ENCODE assay signal across 8 cellular contexts in genomic region chr1:154557939-154558609, GRCh38. TPM values are rescaled to one million over a fixed set of nuclear protein-coding genes. Genes with fewer than 3 reads are reported as not detected.
DNase-seq lines count a peak whose midpoint lies in the region; ATAC-seq, FAIRE-seq and TF ChIP-seq lines count a peak whose summit lies in the region.

No MANE protein-coding gene starts in this region.

- CTCF ChIA-PET in HepG2 (lab: Yijun Ruan, JAX; ENCODE audit: low intra/inter-chr PET ratio, low total read pairs): interaction anchor here (1.9 kb wide), 1 partner anchor 202 kb away, joined by 9 read pairs; no protein-coding TSS in a partner anchor

- peak; percentile 11 for ATAC-seq in GM18511 (IDR thresholded peaks at IDR 0.05; ENCODE audit: unreplicated experiment)
- peak; percentile 8 for ATAC-seq in HG02973 (IDR thresholded peaks at IDR 0.05; ENCODE audit: unreplicated experiment)
- ATAC-seq in central memory CD8-positive, alpha-beta T cell (replicated peaks; ENCODE audit: extremely low read depth, poor library complexity, severe bottlenecking): no peak
- ATAC-seq in HepG2: no peak
- peak; percentile 29 for ATAC-seq in stimulated activated memory B cell treated with anti-CD40 and anti-IgM and Interleukin-4, amounts not matched to agents 10 μg/mL and 1 μg/mL and 100 μg/mL, for 72 hours

- no peaks in the 10 kb centered on the region for H3K27me3 Mint-ChIP-seq in central memory CD8-positive, alpha-beta T cell
- no peaks in the 10 kb centered on the region for H3K27me3 Mint-ChIP-seq in stimulated activated memory B cell treated with anti-CD40 and anti-IgM and Interleukin-4, amounts not matched to agents 10 μg/mL and 1 μg/mL and 100 μg/mL, for 72 hours

- H3K79me2 ChIP-seq in HepG2 (ENCODE audit: insufficient read depth, low read length): peaks cover 32% of the 10 kb centered on the region

- TF ChIP-seq CTCF in HepG2 (CRISPR knock-in tag; IDR thresholded peaks at IDR 0.05) (no peak), GM13977 (IDR thresholded peaks at IDR 0.05; ENCODE audit: extremely low read depth, insufficient read depth, missing control alignments) (no peak)

- no peaks in the 10 kb centered on the region for H3K9me3 ChIP-seq in HepG2 (ENCODE audit: low read length)

- H4K20me1 ChIP-seq in HepG2 (ENCODE audit: insufficient read depth, low read length): no peaks in the 10 kb centered on the region; the same call in 1 of the 2 replicates

- H3K27ac Mint-ChIP-seq in central memory CD8-positive, alpha-beta T cell (ENCODE audit: low read depth): peak overlapping the region; percentile 84
- peak overlapping the region; percentile 85 for H3K27ac Mint-ChIP-seq in stimulated activated memory B cell treated with anti-CD40 and anti-IgM and Interleukin-4, amounts not matched to agents 10 μg/mL and 1 μg/mL and 100 μg/mL, for 72 hours

- H2AFZ ChIP-seq in HepG2 (ENCODE audit: low read length): no peak overlapping the region

- peak overlapping the region; percentile 91 to 96 (median 95) for H3K4me3 ChIP-seq in HepG2 (replicated peaks in 1 of 3; ENCODE audit: insufficient read depth in 1 of 3, low read depth in 2 of 3, low read length in 3 of 3)

- no peak for TF ChIP-seq EP300 in HepG2 (IDR thresholded peaks at IDR 0.05; ENCODE audit: low read depth in 2 of 2, low read length in 2 of 2)
- TF ChIP-seq EP300 in HepG2 (CRISPR knock-in tag; IDR thresholded peaks at IDR 0.05; ENCODE audit: borderline replicate concordance): no peak

- H3K36me3 ChIP-seq in HepG2 (replicated peaks in 1 of 2; ENCODE audit: control insufficient read depth in 1 of 2, insufficient read depth in 2 of 2, low read length in 2 of 2): peaks cover 17 to 30% of the 10 kb centered on the region in 2 experiments

- TF ChIP-seq RAD21 in HepG2 (CRISPR knock-in tag; IDR thresholded peaks at IDR 0.05): no peak

- peaks cover 34% of the 10 kb centered on the region for H3K4me1 ChIP-seq in HepG2 (ENCODE audit: insufficient read depth, low read length)

- no TSS peak for BruUV-seq in HepG2 (replicated peaks; lab: Mats Ljungman, UMichigan)

- peaks cover 53% of the 10 kb centered on the region for H3K4me1 Mint-ChIP-seq in central memory CD8-positive, alpha-beta T cell
- peaks cover 25% of the 10 kb centered on the region for H3K4me1 Mint-ChIP-seq in stimulated activated memory B cell treated with anti-CD40 and anti-IgM and Interleukin-4, amounts not matched to agents 10 μg/mL and 1 μg/mL and 100 μg/mL, for 72 hours

- peaks cover 25% of the 10 kb centered on the region for H3K36me3 Mint-ChIP-seq in central memory CD8-positive, alpha-beta T cell (ENCODE audit: insufficient read depth)
- peaks cover 26% of the 10 kb centered on the region for H3K36me3 Mint-ChIP-seq in stimulated activated memory B cell treated with anti-CD40 and anti-IgM and Interleukin-4, amounts not matched to agents 10 μg/mL and 1 μg/mL and 100 μg/mL, for 72 hours

- POLR2A ChIA-PET in HepG2 (lab: Yijun Ruan, JAX): no interaction called here

- intact Hi-C loops in HepG2 (cut with micrococcal nuclease; ENCODE audit: unreplicated experiment): loop anchor here (5.0 kb wide), 3 partner anchors 49 to 444 kb away; partner anchors contain the start of genes ADAR and ZBTB7B

- H3K27ac ChIP-seq in HepG2 (ENCODE audit: extremely low read length, insufficient read depth, low read length): peak overlapping the region; percentile 60

- H3K4me3 Mint-ChIP-seq in central memory CD8-positive, alpha-beta T cell: peak overlapping the region; percentile 84
- peak overlapping the region; percentile 86 for H3K4me3 Mint-ChIP-seq in stimulated activated memory B cell treated with anti-CD40 and anti-IgM and Interleukin-4, amounts not matched to agents 10 μg/mL and 1 μg/mL and 100 μg/mL, for 72 hours

- TF ChIP-seq POLR2A in HepG2 (IDR thresholded peaks at IDR 0.05; ENCODE audit: insufficient read depth in 1 of 2, low read depth in 2 of 2, low read length in 2 of 2): no peak

- no peaks in the 10 kb centered on the region; a peak in 1 of 5 replicates for H3K27me3 ChIP-seq in HepG2 (ENCODE audit: control insufficient read depth in 1 of 2, insufficient read depth in 2 of 2, low read length in 2 of 2)

- DNase-seq in T-helper 2 cell (peak in 3 of 5 experiments; percentile 20 to 55 (median 30)), HepG2 (ENCODE audit: low spot score) (no peak), GM13977 (ENCODE audit: low spot score) (no peak), OCI-M2 (lab: John Stamatoyannopoulos, UW; ENCODE audit: unreplicated experiment) (no peak)
- DNase-seq in central memory CD8-positive, alpha-beta T cell (ENCODE audit: low spot score in 2 of 2): no peak

- in situ Hi-C loops in HepG2 (cut with HindIII; ENCODE audit: extremely low pct_ligation_motif_present, low pct_unique_long_range_greater_than_20kb) (no loop called here), GM13977 (cut with MboI; ENCODE audit: low pct_unique_long_range_greater_than_20kb, low sequenced_read_pairs, unreplicated experiment) (loop anchor here (25.0 kb wide), 1 partner anchor 329 kb away; no protein-coding TSS in a partner anchor)

- H3K9ac ChIP-seq in HepG2 (ENCODE audit: insufficient read depth, low read depth, low read length): peak overlapping the region; percentile 89

- no peaks in the 10 kb centered on the region for H3K9me3 Mint-ChIP-seq in central memory CD8-positive, alpha-beta T cell
- H3K9me3 Mint-ChIP-seq in stimulated activated memory B cell treated with anti-CD40 and anti-IgM and Interleukin-4, amounts not matched to agents 10 μg/mL and 1 μg/mL and 100 μg/mL, for 72 hours: no peaks in the 10 kb centered on the region

- WGBS in HepG2 (ENCODE audit: low lambda C conversion rate): 0% methylated on average over 8 of the region's 50 CpGs

- H3K4me2 ChIP-seq in HepG2 (ENCODE audit: low read depth, low read length): peak overlapping the region; percentile 98

- no peak for FAIRE-seq in HepG2 (lab: Jason Lieb, UNC)

RNA-seq across cellular contexts. Expression of gene UBE2Q1, which starts 0.4 kb away (rescaled TPM):
- 37.9 and 41.7 TPM in 2 replicates for total RNA-seq in HepG2 (2016; rRNA removed; fragmentation: Illumina TruSeq; extraction: Trizol)
- total RNA-seq in HepG2 (2016; cell fraction: cytosol; rRNA removed; fragmentation: Illumina TruSeq; extraction: Trizol; ENCODE audit: low read depth): 25.3 and 28.6 TPM in 2 replicates
- 30.4 and 39.8 TPM in 2 replicates for total RNA-seq in HepG2 (2016; cell fraction: insoluble cytoplasmic fraction; rRNA removed; fragmentation: Illumina TruSeq; extraction: Trizol)
- total RNA-seq in HepG2 (2016; cell fraction: membrane; rRNA removed; fragmentation: Illumina TruSeq; extraction: Trizol): 62.1 and 67.2 TPM in 2 replicates
- 22.1 and 39.3 TPM in 2 replicates for total RNA-seq in HepG2 (2016; cell fraction: nucleus; rRNA removed; fragmentation: Illumina TruSeq; extraction: Trizol)
- polyA plus RNA-seq in HepG2 (2011; rRNA removed): 11.7 and 12.0 TPM in 2 replicates
- polyA plus RNA-seq in HepG2 (2011; cell fraction: cytosol; rRNA removed): 8.0 and 9.6 TPM in 2 replicates
- 14.6 and 16.1 TPM in 2 replicates for polyA plus RNA-seq in HepG2 (2011; cell fraction: nucleus; rRNA removed)
- 38.7 and 55.5 TPM in 2 replicates for polyA plus RNA-seq in HepG2 (2012)
- 54.7 and 56.1 TPM in 2 replicates for polyA plus RNA-seq in HepG2 (2016; cell fraction: cytosol; fragmentation: Illumina TruSeq; extraction: Trizol; ENCODE audit: low read depth)
- 55.4 and 68.5 TPM in 2 replicates for polyA plus RNA-seq in HepG2 (2016; cell fraction: insoluble cytoplasmic fraction; fragmentation: Illumina TruSeq; extraction: Trizol; ENCODE audit: low read depth)
- 93.4 and 96.6 TPM in 2 replicates for polyA plus RNA-seq in HepG2 (2016; cell fraction: membrane; fragmentation: Illumina TruSeq; extraction: Trizol; ENCODE audit: low read depth)
- polyA plus RNA-seq in HepG2 (2016; cell fraction: nucleus; fragmentation: Illumina TruSeq; extraction: Trizol; ENCODE audit: insufficient read depth, low read depth): 82.9 and 88.0 TPM in 2 replicates
- polyA minus RNA-seq in HepG2 (2011; rRNA and poly(A)+ RNA removed; ENCODE audit: low replicate concordance): 7.3 and 19.3 TPM in 2 replicates
- polyA minus RNA-seq in HepG2 (2011; cell fraction: cytosol; rRNA and poly(A)+ RNA removed): 8.6 and 10.4 TPM in 2 replicates
- polyA minus RNA-seq in HepG2 (2011; cell fraction: nucleus; rRNA and poly(A)+ RNA removed): 10.8 and 15.2 TPM in 2 replicates

RNA-seq across cellular contexts. Expression of gene CHRNB2, which starts 9.5 kb away (rescaled TPM):
- 0.07 TPM in 1 of 2 replicates, not detected in the other for total RNA-seq in HepG2 (2016; rRNA removed; fragmentation: Illumina TruSeq; extraction: Trizol)
- not detected in 2 replicates for total RNA-seq in HepG2 (2016; cell fraction: cytosol; rRNA removed; fragmentation: Illumina TruSeq; extraction: Trizol; ENCODE audit: low read depth)
- 0.06 TPM in 1 of 2 replicates, not detected in the other for total RNA-seq in HepG2 (2016; cell fraction: insoluble cytoplasmic fraction; rRNA removed; fragmentation: Illumina TruSeq; extraction: Trizol)
- total RNA-seq in HepG2 (2016; cell fraction: membrane; rRNA removed; fragmentation: Illumina TruSeq; extraction: Trizol): not detected in 2 replicates
- total RNA-seq in HepG2 (2016; cell fraction: nucleus; rRNA removed; fragmentation: Illumina TruSeq; extraction: Trizol): 0.19 TPM in 1 of 2 replicates, not detected in the other
- polyA plus RNA-seq in HepG2 (2011; rRNA removed): 0.03 and 0.07 TPM in 2 replicates
- 0.01 TPM in 1 of 2 replicates, not detected in the other for polyA plus RNA-seq in HepG2 (2011; cell fraction: cytosol; rRNA removed)
- polyA plus RNA-seq in HepG2 (2011; cell fraction: nucleus; rRNA removed): 0.07 and 0.18 TPM in 2 replicates
- polyA plus RNA-seq in HepG2 (2012): 0.04 and 0.07 TPM in 2 replicates
- polyA plus RNA-seq in HepG2 (2016; cell fraction: cytosol; fragmentation: Illumina TruSeq; extraction: Trizol; ENCODE audit: low read depth): not detected in 2 replicates
- polyA plus RNA-seq in HepG2 (2016; cell fraction: insoluble cytoplasmic fraction; fragmentation: Illumina TruSeq; extraction: Trizol; ENCODE audit: low read depth): not detected in 2 replicates
- polyA plus RNA-seq in HepG2 (2016; cell fraction: membrane; fragmentation: Illumina TruSeq; extraction: Trizol; ENCODE audit: low read depth): not detected in 2 replicates
- 0.26 TPM in 1 of 2 replicates, not detected in the other for polyA plus RNA-seq in HepG2 (2016; cell fraction: nucleus; fragmentation: Illumina TruSeq; extraction: Trizol; ENCODE audit: insufficient read depth, low read depth)
- 0.21 and 0.24 TPM in 2 replicates for polyA minus RNA-seq in HepG2 (2011; rRNA and poly(A)+ RNA removed; ENCODE audit: low replicate concordance)
- not detected in 2 replicates for polyA minus RNA-seq in HepG2 (2011; cell fraction: cytosol; rRNA and poly(A)+ RNA removed)
- 0.12 and 0.13 TPM in 2 replicates for polyA minus RNA-seq in HepG2 (2011; cell fraction: nucleus; rRNA and poly(A)+ RNA removed)

RNA-seq across cellular contexts. Expression of gene ADAR, which starts 49.9 kb away (rescaled TPM):
- total RNA-seq in HepG2 (2016; rRNA removed; fragmentation: Illumina TruSeq; extraction: Trizol): 70.8 and 94.6 TPM in 2 replicates
- 9.0 and 11.2 TPM in 2 replicates for total RNA-seq in HepG2 (2016; cell fraction: cytosol; rRNA removed; fragmentation: Illumina TruSeq; extraction: Trizol; ENCODE audit: low read depth)
- total RNA-seq in HepG2 (2016; cell fraction: insoluble cytoplasmic fraction; rRNA removed; fragmentation: Illumina TruSeq; extraction: Trizol): 68.0 and 86.8 TPM in 2 replicates
- 39.0 and 39.7 TPM in 2 replicates for total RNA-seq in HepG2 (2016; cell fraction: membrane; rRNA removed; fragmentation: Illumina TruSeq; extraction: Trizol)
- total RNA-seq in HepG2 (2016; cell fraction: nucleus; rRNA removed; fragmentation: Illumina TruSeq; extraction: Trizol): 58.4 and 70.1 TPM in 2 replicates
- 78.6 and 86.2 TPM in 2 replicates for polyA plus RNA-seq in HepG2 (2011; rRNA removed)
- polyA plus RNA-seq in HepG2 (2011; cell fraction: cytosol; rRNA removed): 50.2 and 58.9 TPM in 2 replicates
- 99.9 and 117 TPM in 2 replicates for polyA plus RNA-seq in HepG2 (2011; cell fraction: nucleus; rRNA removed)
- polyA plus RNA-seq in HepG2 (2012): 46.2 and 48.4 TPM in 2 replicates
- 2.9 and 3.4 TPM in 2 replicates for polyA plus RNA-seq in HepG2 (2016; cell fraction: cytosol; fragmentation: Illumina TruSeq; extraction: Trizol; ENCODE audit: low read depth)
- 65.0 and 73.2 TPM in 2 replicates for polyA plus RNA-seq in HepG2 (2016; cell fraction: insoluble cytoplasmic fraction; fragmentation: Illumina TruSeq; extraction: Trizol; ENCODE audit: low read depth)
- 14.8 and 16.7 TPM in 2 replicates for polyA plus RNA-seq in HepG2 (2016; cell fraction: membrane; fragmentation: Illumina TruSeq; extraction: Trizol; ENCODE audit: low read depth)
- 73.4 and 80.3 TPM in 2 replicates for polyA plus RNA-seq in HepG2 (2016; cell fraction: nucleus; fragmentation: Illumina TruSeq; extraction: Trizol; ENCODE audit: insufficient read depth, low read depth)
- polyA minus RNA-seq in HepG2 (2011; rRNA and poly(A)+ RNA removed; ENCODE audit: low replicate concordance): 183 and 405 TPM in 2 replicates
- 60.8 and 69.1 TPM in 2 replicates for polyA minus RNA-seq in HepG2 (2011; cell fraction: cytosol; rRNA and poly(A)+ RNA removed)
- polyA minus RNA-seq in HepG2 (2011; cell fraction: nucleus; rRNA and poly(A)+ RNA removed): 94.0 and 140 TPM in 2 replicates

RNA-seq across cellular contexts. Expression of gene SHE, which starts 55.9 kb away (rescaled TPM):
- not detected in 2 replicates for total RNA-seq in HepG2 (2016; rRNA removed; fragmentation: Illumina TruSeq; extraction: Trizol)
- not detected in 2 replicates for total RNA-seq in HepG2 (2016; cell fraction: cytosol; rRNA removed; fragmentation: Illumina TruSeq; extraction: Trizol; ENCODE audit: low read depth)
- total RNA-seq in HepG2 (2016; cell fraction: insoluble cytoplasmic fraction; rRNA removed; fragmentation: Illumina TruSeq; extraction: Trizol): not detected in 2 replicates
- not detected in 2 replicates for total RNA-seq in HepG2 (2016; cell fraction: membrane; rRNA removed; fragmentation: Illumina TruSeq; extraction: Trizol)
- not detected in 2 replicates for total RNA-seq in HepG2 (2016; cell fraction: nucleus; rRNA removed; fragmentation: Illumina TruSeq; extraction: Trizol)
- polyA plus RNA-seq in HepG2 (2011; rRNA removed): not detected in 2 replicates
- polyA plus RNA-seq in HepG2 (2011; cell fraction: cytosol; rRNA removed): not detected in 2 replicates
- polyA plus RNA-seq in HepG2 (2011; cell fraction: nucleus; rRNA removed): not detected in 2 replicates
- not detected in 2 replicates for polyA plus RNA-seq in HepG2 (2012)
- polyA plus RNA-seq in HepG2 (2016; cell fraction: cytosol; fragmentation: Illumina TruSeq; extraction: Trizol; ENCODE audit: low read depth): not detected in 2 replicates
- polyA plus RNA-seq in HepG2 (2016; cell fraction: insoluble cytoplasmic fraction; fragmentation: Illumina TruSeq; extraction: Trizol; ENCODE audit: low read depth): not detected in 2 replicates
- not detected in 2 replicates for polyA plus RNA-seq in HepG2 (2016; cell fraction: membrane; fragmentation: Illumina TruSeq; extraction: Trizol; ENCODE audit: low read depth)
- polyA plus RNA-seq in HepG2 (2016; cell fraction: nucleus; fragmentation: Illumina TruSeq; extraction: Trizol; ENCODE audit: insufficient read depth, low read depth): not detected in 2 replicates
- polyA minus RNA-seq in HepG2 (2011; rRNA and poly(A)+ RNA removed; ENCODE audit: low replicate concordance): not detected in 2 replicates
- polyA minus RNA-seq in HepG2 (2011; cell fraction: cytosol; rRNA and poly(A)+ RNA removed): not detected in 2 replicates
- not detected in 2 replicates for polyA minus RNA-seq in HepG2 (2011; cell fraction: nucleus; rRNA and poly(A)+ RNA removed)

RNA-seq across cellular contexts. Expression of gene TDRD10, which starts 56.1 kb away (rescaled TPM):
- total RNA-seq in HepG2 (2016; rRNA removed; fragmentation: Illumina TruSeq; extraction: Trizol): not detected in 2 replicates
- total RNA-seq in HepG2 (2016; cell fraction: cytosol; rRNA removed; fragmentation: Illumina TruSeq; extraction: Trizol; ENCODE audit: low read depth): not detected in 2 replicates
- total RNA-seq in HepG2 (2016; cell fraction: insoluble cytoplasmic fraction; rRNA removed; fragmentation: Illumina TruSeq; extraction: Trizol): not detected in 2 replicates
- not detected in 2 replicates for total RNA-seq in HepG2 (2016; cell fraction: membrane; rRNA removed; fragmentation: Illumina TruSeq; extraction: Trizol)
- total RNA-seq in HepG2 (2016; cell fraction: nucleus; rRNA removed; fragmentation: Illumina TruSeq; extraction: Trizol): not detected in 2 replicates
- polyA plus RNA-seq in HepG2 (2011; rRNA removed): not detected in 2 replicates
- not detected in 2 replicates for polyA plus RNA-seq in HepG2 (2011; cell fraction: cytosol; rRNA removed)
- not detected in 2 replicates for polyA plus RNA-seq in HepG2 (2011; cell fraction: nucleus; rRNA removed)
- not detected in 2 replicates for polyA plus RNA-seq in HepG2 (2012)
- polyA plus RNA-seq in HepG2 (2016; cell fraction: cytosol; fragmentation: Illumina TruSeq; extraction: Trizol; ENCODE audit: low read depth): not detected in 2 replicates
- polyA plus RNA-seq in HepG2 (2016; cell fraction: insoluble cytoplasmic fraction; fragmentation: Illumina TruSeq; extraction: Trizol; ENCODE audit: low read depth): not detected in 2 replicates
- polyA plus RNA-seq in HepG2 (2016; cell fraction: membrane; fragmentation: Illumina TruSeq; extraction: Trizol; ENCODE audit: low read depth): not detected in 2 replicates
- polyA plus RNA-seq in HepG2 (2016; cell fraction: nucleus; fragmentation: Illumina TruSeq; extraction: Trizol; ENCODE audit: insufficient read depth, low read depth): not detected in 2 replicates
- 0.07 TPM in 1 of 2 replicates, not detected in the other for polyA minus RNA-seq in HepG2 (2011; rRNA and poly(A)+ RNA removed; ENCODE audit: low replicate concordance)
- polyA minus RNA-seq in HepG2 (2011; cell fraction: cytosol; rRNA and poly(A)+ RNA removed): not detected in 2 replicates
- not detected in 2 replicates for polyA minus RNA-seq in HepG2 (2011; cell fraction: nucleus; rRNA and poly(A)+ RNA removed)

Comparison
In these comparisons a context has a peak if more than half of its experiments do, and no peak if none do; other contexts are left out.
1. ATAC-seq: peak in GM18511 (single experiment), HG02973 (single experiment) and stimulated activated memory B cell treated with anti-CD40 and anti-IgM and Interleukin-4, amounts not matched to agents 10 μg/mL and 1 μg/mL and 100 μg/mL, for 72 hours (single experiment); none in central memory CD8-positive, alpha-beta T cell (single experiment) and HepG2 (single experiment).
2. DNase-seq: peak in T-helper 2 cell (3 of 5); none in central memory CD8-positive, alpha-beta T cell (0 of 2), HepG2 (single experiment), GM13977 (single experiment) and OCI-M2 (single experiment).